In the genomic region with DNA sequence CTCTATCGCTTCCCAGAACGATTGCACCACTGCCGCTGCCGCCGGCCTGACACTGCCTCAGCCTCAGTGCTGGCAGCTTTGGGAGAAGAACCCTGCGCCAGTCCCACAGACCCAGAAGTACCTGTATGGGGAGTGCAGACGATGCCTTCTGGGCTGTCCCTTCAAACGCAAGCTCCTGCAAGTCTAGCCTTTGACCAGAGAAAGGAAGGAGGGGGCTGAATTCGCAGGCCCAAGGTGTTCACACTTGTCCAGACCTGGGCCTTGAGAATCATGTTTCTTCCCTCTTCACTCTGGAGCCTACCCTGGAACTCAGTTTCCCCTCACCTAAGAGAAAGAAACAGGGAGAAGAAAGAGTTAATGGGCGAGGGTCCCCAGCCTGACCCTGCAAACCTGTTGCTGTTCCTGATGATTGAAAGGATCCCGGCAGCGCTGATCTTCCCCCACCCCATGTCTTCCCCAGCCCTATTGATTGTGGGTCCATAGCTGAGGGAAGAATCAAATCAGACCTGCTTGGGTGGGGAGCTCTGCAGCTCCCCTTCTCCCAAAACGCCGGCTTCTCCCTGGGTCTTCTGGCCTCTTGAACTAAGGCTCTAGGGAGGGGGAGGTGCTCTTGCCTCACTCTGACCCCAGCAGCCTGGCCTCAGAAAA, we compare ENCODE assay signal across 1 cellular context.
TF ChIP-seq lines count a peak whose summit lies in the region.

No MANE protein-coding gene starts in this region.

TF ChIP-seq in WTC11, 78 proteins besides CTCF, POLR2A, EP300 and RAD21 (continued from another document):
- TF ChIP-seq, protein P1, sequence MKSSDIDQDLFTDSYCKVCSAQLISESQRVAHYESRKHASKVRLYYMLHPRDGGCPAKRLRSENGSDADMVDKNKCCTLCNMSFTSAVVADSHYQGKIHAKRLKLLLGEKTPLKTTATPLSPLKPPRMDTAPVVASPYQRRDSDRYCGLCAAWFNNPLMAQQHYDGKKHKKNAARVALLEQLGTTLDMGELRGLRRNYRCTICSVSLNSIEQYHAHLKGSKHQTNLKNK (CRISPR knock-in tag; IDR thresholded peaks at IDR 0.05): no peak
- TF ChIP-seq EMX1 (CRISPR knock-in tag; IDR thresholded peaks at IDR 0.05) (no peak), RELA (CRISPR knock-in tag; IDR thresholded peaks at IDR 0.05; ENCODE audit: borderline replicate concordance) (no peak), ESRRA (CRISPR knock-in tag; IDR thresholded peaks at IDR 0.05; ENCODE audit: borderline replicate concordance) (no peak)
- TF ChIP-seq, protein P2, sequence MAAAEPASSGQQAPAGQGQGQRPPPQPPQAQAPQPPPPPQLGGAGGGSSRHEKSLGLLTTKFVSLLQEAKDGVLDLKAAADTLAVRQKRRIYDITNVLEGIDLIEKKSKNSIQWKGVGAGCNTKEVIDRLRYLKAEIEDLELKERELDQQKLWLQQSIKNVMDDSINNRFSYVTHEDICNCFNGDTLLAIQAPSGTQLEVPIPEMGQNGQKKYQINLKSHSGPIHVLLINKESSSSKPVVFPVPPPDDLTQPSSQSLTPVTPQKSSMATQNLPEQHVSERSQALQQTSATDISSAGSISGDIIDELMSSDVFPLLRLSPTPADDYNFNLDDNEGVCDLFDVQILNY (CRISPR knock-in tag; IDR thresholded peaks at IDR 0.05): no peak
